15 cellular contexts compared by ENCODE assay signal in genomic region chr1:234638832-234639799, GRCh38. TPM values are rescaled to one million over a fixed set of nuclear protein-coding genes. Genes with fewer than 3 reads are reported as not detected.
A peak's percentile ranks its signal among the peaks of the same experiment; 100 is the strongest.
DNase-seq lines count a peak whose midpoint lies in the region; ATAC-seq and TF ChIP-seq lines count a peak whose summit lies in the region.
"Had no signal": no experiment of that assay in that cellular context is flagged by ENCODE, and none has a peak within 500 bp of the region (broad histone marks: within the 10 kb centered on the region; RNA-seq: fewer than 3 reads in every experiment).

No MANE protein-coding gene starts in this region.

- H3K9me3 Mint-ChIP-seq in Caco-2 (ENCODE audit: unreplicated experiment) = peaks cover under 1% of the 10 kb centered on the region
- H3K9me3 Mint-ChIP-seq: activated naive CD8-positive, alpha-beta T cell treated with anti-CD3 and anti-CD28 coated beads for 36 hours had no signal

- peaks cover 22% of the 10 kb centered on the region for H3K36me3 Mint-ChIP-seq in Caco-2 (ENCODE audit: insufficient read depth, unreplicated experiment)
- H3K36me3 Mint-ChIP-seq: activated naive CD8-positive, alpha-beta T cell treated with anti-CD3 and anti-CD28 coated beads for 36 hours had no signal

- H3K36me3 ChIP-seq in Caco-2 (ENCODE audit: control insufficient read depth, insufficient read depth, low read length) (no peaks in the 10 kb centered on the region), MG63 (no peaks in the 10 kb centered on the region), liver (ENCODE audit: control insufficient read depth in 4 of 4, insufficient read depth in 3 of 4, low read depth in 1 of 4, low read length in 3 of 4) (no peaks in the 10 kb centered on the region), tibial artery (no peaks in the 10 kb centered on the region)

- peak; percentile 47 to 68 for TF ChIP-seq RAD21 in liver (IDR thresholded peaks at IDR 0.05)

- peaks cover 42% of the 10 kb centered on the region for H3K4me1 Mint-ChIP-seq in Caco-2 (ENCODE audit: low read depth, unreplicated experiment)
- H3K4me1 Mint-ChIP-seq: B cell had no signal

- 34% methylated on average over 4 of the region's 4 CpGs for WGBS in liver

- DNase-seq in Caco-2 = peak; percentile 90 to 93
- DNase-seq in MG63 = peak; percentile 70
- no peak for DNase-seq in tibial artery
- no peak for DNase-seq in islet precursor cell
- DNase-seq: activated naive CD8-positive, alpha-beta T cell treated with anti-CD3 and anti-CD28 coated beads for 36 hours; erythroblast; MV-4-11; retina; stimulated activated naive CD4-positive, alpha-beta T cell treated with Interleukin-2 at 50 U/mL for 16 hours had no signal

- peak; percentile 74 for ATAC-seq in SK-N-SH treated with all-trans-retinoic acid at 6 μM for 48 hours
- no peak for ATAC-seq in HG03280 (IDR thresholded peaks at IDR 0.05; ENCODE audit: unreplicated experiment)
- no peak for ATAC-seq in GM18873 (IDR thresholded peaks at IDR 0.05; ENCODE audit: low FRiP score, unreplicated experiment)

- TSS peak; percentile 73 for BruUV-seq in Caco-2 (replicated peaks; lab: Mats Ljungman, UMichigan)

- H3K9ac ChIP-seq in liver (ENCODE audit: low read depth in 1 of 2, low read length in 2 of 2) = no peak overlapping the region

- no peak for TF ChIP-seq CTCF in Caco-2 (IDR thresholded peaks at IDR 0.05; ENCODE audit: insufficient read depth in 1 of 2, low read depth in 1 of 2, low read length in 1 of 2, severe bottlenecking in 1 of 2, unreplicated experiment in 1 of 2)
- no peak for TF ChIP-seq CTCF in liver (IDR thresholded peaks at IDR 0.05; ENCODE audit: low read depth, low read length, missing input control)
- TF ChIP-seq CTCF in tibial artery (IDR thresholded peaks at IDR 0.05) = no peak

- H3K4me1 ChIP-seq in Caco-2 = peaks cover 57% of the 10 kb centered on the region
- H3K4me1 ChIP-seq in liver (ENCODE audit: control insufficient read depth in 4 of 4, insufficient read depth in 4 of 4, low read length in 3 of 4) = peaks cover 0 to 27% (median 16%) of the 10 kb centered on the region in 4 donors
- no peaks in the 10 kb centered on the region for H3K4me1 ChIP-seq in tibial artery

- POLR2A ChIA-PET in Caco-2 (lab: Charles Lee) = interaction anchor here (1.4 to 2.4 kb wide), 3 partner anchors 12 to 28 kb away, joined by 8 to 19 read pairs (median 9); partner anchors contain the start of gene IRF2BP2

- no peaks in the 10 kb centered on the region for H3K27me3 Mint-ChIP-seq in Caco-2 (ENCODE audit: insufficient read depth, unreplicated experiment)
- H3K27me3 Mint-ChIP-seq: activated naive CD8-positive, alpha-beta T cell treated with anti-CD3 and anti-CD28 coated beads for 36 hours; B cell had no signal

- intact Hi-C loops in Caco-2 (cut with micrococcal nuclease; ENCODE audit: unreplicated experiment) (loop anchor here (1.0 kb wide), 7 partner anchors 8 to 85 kb away; no protein-coding TSS in a partner anchor), tibial artery (cut with DNase I; ENCODE audit: low total_unique reads) (no loop called here)

- H3K27ac ChIP-seq in liver (ENCODE audit: low read depth in 1 of 2, low read length in 2 of 2) (peak overlapping the region; percentile 61 to 84), tibial artery (no peak overlapping the region)
- H3K27ac ChIP-seq: SK-N-MC had no signal

- peak overlapping the region; percentile 59 for H3K4me3 Mint-ChIP-seq in Caco-2 (ENCODE audit: unreplicated experiment)
- H3K4me3 Mint-ChIP-seq: activated naive CD8-positive, alpha-beta T cell treated with anti-CD3 and anti-CD28 coated beads for 36 hours; B cell had no signal

- peak overlapping the region; percentile 82 for H3K27ac Mint-ChIP-seq in Caco-2 (ENCODE audit: unreplicated experiment)
- H3K27ac Mint-ChIP-seq: activated naive CD8-positive, alpha-beta T cell treated with anti-CD3 and anti-CD28 coated beads for 36 hours; B cell had no signal

- CTCF ChIA-PET in Caco-2 (lab: Charles Lee) = interaction anchor here (0.7 to 1.4 kb wide), 3 partner anchors 11 to 186 kb away, joined by 3 to 5 read pairs (median 3); no protein-coding TSS in a partner anchor

- no peak overlapping the region for H3K4me3 ChIP-seq in Caco-2 (ENCODE audit: low read depth, low read length)
- H3K4me3 ChIP-seq in MG63 = no peak overlapping the region
- no peak overlapping the region for H3K4me3 ChIP-seq in liver (ENCODE audit: low read depth in 1 of 3, low read length in 3 of 3)
- no peak overlapping the region for H3K4me3 ChIP-seq in tibial artery
- H3K4me3 ChIP-seq: SK-N-MC had no signal

- H3K9me3 ChIP-seq in Caco-2 (no peaks in the 10 kb centered on the region), MG63 (peaks cover 2% of the 10 kb centered on the region; the same call in 1 of the 2 replicates), liver (ENCODE audit: control insufficient read depth in 4 of 4, low read length in 3 of 4) (no peaks in the 10 kb centered on the region), tibial artery (no peaks in the 10 kb centered on the region)

- H3K27me3 ChIP-seq in Caco-2 (replicated peaks; ENCODE audit: control insufficient read depth, insufficient read depth, low read length) (no peaks in the 10 kb centered on the region), MG63 (no peaks in the 10 kb centered on the region), liver (ENCODE audit: control insufficient read depth in 4 of 4, insufficient read depth in 4 of 4, low read length in 3 of 4) (no peaks in the 10 kb centered on the region), tibial artery (no peaks in the 10 kb centered on the region)

TF ChIP-seq in SK-N-SH treated with all-trans-retinoic acid at 6 μM for 48 hours, 23 proteins besides CTCF, POLR2A, EP300 and RAD21:
- no peak for TF ChIP-seq ZNF70 (CRISPR knock-in tag; IDR thresholded peaks at IDR 0.05)
- TF ChIP-seq ZNF8 (CRISPR knock-in tag; IDR thresholded peaks at IDR 0.05) = no peak

TF ChIP-seq in liver, 16 proteins besides CTCF, POLR2A, EP300 and RAD21 (continues in another document):
- TF ChIP-seq GABPA (IDR thresholded peaks at IDR 0.05 in 1 of 2, conservative IDR thresholded peaks at IDR 0.05 in 1 of 2) (no peak), YY1 (IDR thresholded peaks at IDR 0.05) (peak; percentile 85), ZBTB33 (IDR thresholded peaks at IDR 0.05) (no peak), JUND (IDR thresholded peaks at IDR 0.05) (peak; percentile 79 to 85), NR2F2 (IDR thresholded peaks at IDR 0.05) (peak; percentile 13), SP1 (IDR thresholded peaks at IDR 0.05) (peak; percentile 84), FOXA2 (IDR thresholded peaks at IDR 0.05) (peak; percentile 61), FOXA1 (IDR thresholded peaks at IDR 0.05) (no peak), ATF3 (IDR thresholded peaks at IDR 0.05) (peak; percentile 60), HNF4G (IDR thresholded peaks at IDR 0.05) (peak; percentile 55), HNF4A (conservative IDR thresholded peaks at IDR 0.05) (peak; percentile 76 to 79), TAF1 (conservative IDR thresholded peaks at IDR 0.05) (no peak), EGR1 (IDR thresholded peaks at IDR 0.05; ENCODE audit: low read depth in 2 of 2) (no peak), REST (IDR thresholded peaks at IDR 0.05) (peak; percentile 76)
- TF ChIP-seq, protein P1, sequence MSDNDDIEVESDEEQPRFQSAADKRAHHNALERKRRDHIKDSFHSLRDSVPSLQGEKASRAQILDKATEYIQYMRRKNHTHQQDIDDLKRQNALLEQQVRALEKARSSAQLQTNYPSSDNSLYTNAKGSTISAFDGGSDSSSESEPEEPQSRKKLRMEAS (IDR thresholded peaks at IDR 0.05) = peak; percentile 53

RNA-seq across cellular contexts. Expression of gene IRF2BP2, which starts 29.1 kb away (rescaled TPM):
- 129 and 135 TPM in 2 replicates for total RNA-seq in Caco-2 (2022)
- 52.8 and 67.4 TPM in 2 replicates for total RNA-seq in MG63 (2014; rRNA removed; shearing (Covaris generic); ENCODE audit: low replicate concordance)
- total RNA-seq in liver = 10 to 100 TPM; 31.5 to 48.2 TPM
- polyA plus RNA-seq in liver = 10 to 100 TPM; 22.2 to 39.3 TPM

Comparison
In these comparisons a context has a peak if more than half of its experiments do, and no peak if none do; other contexts are left out.
1. DNase-seq: peak in Caco-2 (2 of 2) and MG63 (single experiment); none in tibial artery (0 of 2) and islet precursor cell (single experiment).
2. H3K27ac ChIP-seq: peak in liver (2 of 2); none in tibial artery (0 of 2).